8 cellular contexts compared by ENCODE assay signal in genomic region chr3:156605686-156606605, GRCh38. TPM values are rescaled to one million over a fixed set of nuclear protein-coding genes. Genes with fewer than 3 reads are reported as not detected.
A peak's percentile ranks its signal among the peaks of the same experiment; 100 is the strongest.
DNase-seq lines count a peak whose midpoint lies in the region; ATAC-seq, FAIRE-seq and TF ChIP-seq lines count a peak whose summit lies in the region.

No MANE protein-coding gene starts in this region.

- 67% methylated on average over 37 of the region's 37 CpGs for WGBS in A549 (ENCODE audit: missing lambda C conversion rate)
- WGBS in smooth muscle cell (ENCODE audit: low lambda C conversion rate) = 6% methylated on average over 37 of the region's 37 CpGs

- H3K4me3 ChIP-seq in A549 (peak overlapping the region; percentile 16), keratinocyte (ENCODE audit: control insufficient read depth in 2 of 3, extremely low read depth in 1 of 3, insufficient read depth in 2 of 3, low read depth in 1 of 3, low read length in 3 of 3) (peak overlapping the region in 1 of 3 experiments; percentile 41), smooth muscle cell (peak overlapping the region; percentile 49), MM.1S (ENCODE audit: low read length) (no peak overlapping the region)

- H3K4me2 ChIP-seq in A549 (peak overlapping the region; percentile 63), keratinocyte (ENCODE audit: control insufficient read depth, extremely low read depth, insufficient read depth, low read depth, low read length) (peak overlapping the region; percentile 72), smooth muscle cell (peak overlapping the region; percentile 89), MM.1S (ENCODE audit: low read depth, low read length) (no peak overlapping the region)

- no peaks in the 10 kb centered on the region for H3K36me3 ChIP-seq in keratinocyte (ENCODE audit: control insufficient read depth in 2 of 2, extremely low read depth in 1 of 2, insufficient read depth in 2 of 2, low read length in 2 of 2)
- no peaks in the 10 kb centered on the region for H3K36me3 ChIP-seq in smooth muscle cell (ENCODE audit: low read depth)
- no peaks in the 10 kb centered on the region for H3K36me3 ChIP-seq in MM.1S (replicated peaks; ENCODE audit: insufficient read depth, low read length)

- H3K27ac ChIP-seq in A549 (peak overlapping the region; percentile 8 to 56; a peak in 4 of 6 replicates), caudate nucleus (ENCODE audit: low read depth, low read length) (peak overlapping the region; percentile 76), keratinocyte (ENCODE audit: control insufficient read depth, insufficient read depth, low read length) (no peak overlapping the region), smooth muscle cell (ENCODE audit: low read depth) (peak overlapping the region; percentile 96), MM.1S (ENCODE audit: low read length) (no peak overlapping the region)

- peaks cover 5% of the 10 kb centered on the region for H3F3A ChIP-seq in smooth muscle cell (ENCODE audit: low read depth)
- no peaks in the 10 kb centered on the region for H3F3A ChIP-seq in MM.1S (ENCODE audit: insufficient read depth, low read length)

- H3K79me2 ChIP-seq in keratinocyte (ENCODE audit: control insufficient read depth, insufficient read depth, low read length) = no peaks in the 10 kb centered on the region
- no peaks in the 10 kb centered on the region for H3K79me2 ChIP-seq in smooth muscle cell (ENCODE audit: low read depth)
- H3K79me2 ChIP-seq in MM.1S (ENCODE audit: low read length) = no peaks in the 10 kb centered on the region

- no peak for TF ChIP-seq RAD21 in A549 (conservative IDR thresholded peaks at IDR 0.05 in 1 of 2, IDR thresholded peaks at IDR 0.05 in 1 of 2)

- no peaks in the 10 kb centered on the region for H3K9me3 ChIP-seq in A549
- H3K9me3 ChIP-seq in keratinocyte (ENCODE audit: control insufficient read depth, low read depth, low read length) = no peaks in the 10 kb centered on the region
- H3K9me3 ChIP-seq in smooth muscle cell (replicated peaks; ENCODE audit: low read depth) = no peaks in the 10 kb centered on the region
- no peaks in the 10 kb centered on the region for H3K9me3 ChIP-seq in MM.1S (replicated peaks; ENCODE audit: insufficient read depth, low read length)

- CTCF ChIA-PET in A549 (lab: Yijun Ruan, JAX) = no interaction called here

- H3K9ac ChIP-seq in keratinocyte (ENCODE audit: control insufficient read depth, extremely low read depth, insufficient read depth, low read length) = peak overlapping the region; percentile 5
- H3K9ac ChIP-seq in smooth muscle cell (ENCODE audit: low read depth) = peak overlapping the region; percentile 71
- H3K9ac ChIP-seq in MM.1S (ENCODE audit: low read length) = no peak overlapping the region

- H3K9me1 ChIP-seq in keratinocyte (ENCODE audit: control insufficient read depth, extremely low read depth, insufficient read depth, low read length) = no peaks in the 10 kb centered on the region

- dilution Hi-C loops in keratinocyte (cut with MboI; ENCODE audit: extremely low pct_ligation_motif_present, low sequenced_read_pairs) = no loop called here

- no peaks in the 10 kb centered on the region for H3K27me3 ChIP-seq in keratinocyte (ENCODE audit: control insufficient read depth, extremely low read depth, insufficient read depth, low read length)
- no peaks in the 10 kb centered on the region for H3K27me3 ChIP-seq in smooth muscle cell (ENCODE audit: low read depth)
- H3K27me3 ChIP-seq in MM.1S (replicated peaks; ENCODE audit: insufficient read depth, low read length) = no peaks in the 10 kb centered on the region

- no peak for TF ChIP-seq EP300 in A549 (IDR thresholded peaks at IDR 0.05)

- POLR2A ChIA-PET in A549 (lab: Yijun Ruan, JAX) = no interaction called here

- no peaks in the 10 kb centered on the region for H3K9me2 ChIP-seq in MM.1S (replicated peaks; ENCODE audit: insufficient read depth, low read length)

- H2AFZ ChIP-seq in keratinocyte (ENCODE audit: control insufficient read depth, low read length) (peak overlapping the region; percentile 83), smooth muscle cell (ENCODE audit: low read depth) (peak overlapping the region; percentile 85), MM.1S (ENCODE audit: low read length) (no peak overlapping the region)

- ATAC-seq in A549 (peak; percentile 72 to 85), GM19025 (IDR thresholded peaks at IDR 0.05; ENCODE audit: low read depth, unreplicated experiment) (peak; percentile 34), GM18519 (IDR thresholded peaks at IDR 0.05; ENCODE audit: low FRiP score, unreplicated experiment) (no peak)

- FAIRE-seq in A549 (lab: Jason Lieb, UNC) (no peak), keratinocyte (lab: Jason Lieb, UNC) (peak; percentile 29)

- no peak for TF ChIP-seq POLR2A in A549 (IDR thresholded peaks at IDR 0.05; ENCODE audit: low read length)

- no peaks in the 10 kb centered on the region for H4K20me1 ChIP-seq in keratinocyte (ENCODE audit: control insufficient read depth, extremely low read depth, insufficient read depth, low read length)
- H4K20me1 ChIP-seq in smooth muscle cell (ENCODE audit: low read depth) = no peaks in the 10 kb centered on the region
- no peaks in the 10 kb centered on the region for H4K20me1 ChIP-seq in MM.1S (ENCODE audit: insufficient read depth, low read length)

- DNase-seq in A549 (ENCODE audit: low read depth in 1 of 2, low spot score in 1 of 2) (no peak), NCI-H2081 treated with DMSO at 0.1 percent for 48 hours (lab: John Stamatoyannopoulos, UW) (peak; percentile 13), caudate nucleus (lab: John Stamatoyannopoulos, UW) (peak in 18 of 61 donors; percentile 8 to 59 (median 24)), keratinocyte (ENCODE audit: low read depth, low spot score) (no peak), smooth muscle cell (lab: John Stamatoyannopoulos, UW; ENCODE audit: unreplicated experiment) (peak; percentile 10), MM.1S (no peak)

- TF ChIP-seq CTCF in A549 (IDR thresholded peaks at IDR 0.05) (no peak), keratinocyte (optimal IDR thresholded peaks at IDR 0.05 in 1 of 3, IDR thresholded peaks at IDR 0.05 in 1 of 3, conservative IDR thresholded peaks at IDR 0.05 in 1 of 3; ENCODE audit: extremely low read depth in 1 of 3, insufficient read depth in 2 of 3, low read length in 3 of 3) (no peak), smooth muscle cell (IDR thresholded peaks at IDR 0.05; ENCODE audit: borderline replicate concordance, insufficient read depth, poor library complexity, severe bottlenecking) (no peak), MM.1S (IDR thresholded peaks at IDR 0.05; ENCODE audit: low read length) (no peak)

- H3K4me1 ChIP-seq in A549 = no peaks in the 10 kb centered on the region
- H3K4me1 ChIP-seq in keratinocyte (ENCODE audit: control insufficient read depth, extremely low read depth, insufficient read depth, low read length) = peaks cover 10% of the 10 kb centered on the region
- H3K4me1 ChIP-seq in smooth muscle cell (ENCODE audit: low read depth) = peaks cover 19% of the 10 kb centered on the region
- H3K4me1 ChIP-seq in MM.1S (ENCODE audit: low read length) = peaks cover 7% of the 10 kb centered on the region

TF ChIP-seq in A549, 52 proteins besides CTCF, POLR2A, EP300 and RAD21:
- TF ChIP-seq NFE2L2 (conservative IDR thresholded peaks at IDR 0.05; ENCODE audit: low read length) (no peak), MAFK (IDR thresholded peaks at IDR 0.05; ENCODE audit: partially characterized antibody) (peak; percentile 16)

RNA-seq across cellular contexts. Expression of gene SSR3, which starts 51.0 kb away (rescaled TPM):
- 187 and 242 TPM in 2 replicates for polyA plus RNA-seq in A549 (2011; rRNA removed)
- 74.2 and 85.7 TPM in 2 replicates for polyA plus RNA-seq in A549 (2012; cell fraction: cytosol; rRNA removed)
- polyA plus RNA-seq in A549 (2012; cell fraction: nucleus; rRNA removed) = 22.4 and 26.7 TPM in 2 replicates
- 154 to 166 TPM (median 156 TPM) in 3 replicates for polyA plus RNA-seq in A549 (2017; fragmentation: RNase III; extraction: RNeasy Plus Mini Kit Qiagen cat#74134 plus additional on column Dnase treatment)
- polyA minus RNA-seq in A549 (2011; rRNA and poly(A)+ RNA removed) = 207 and 305 TPM in 2 replicates
- 313 to 474 TPM (median 378 TPM) in 3 replicates for polyA plus RNA-seq in keratinocyte
- 81.7 TPM for polyA plus RNA-seq in keratinocyte (2011; ENCODE audit: low read depth)
- polyA plus RNA-seq in keratinocyte (2011; cell fraction: cytosol; rRNA removed) = 239 and 470 TPM in 2 replicates
- 210 and 227 TPM in 2 replicates for polyA plus RNA-seq in keratinocyte (2011; cell fraction: nucleus; rRNA removed)
- 224 and 463 TPM in 2 replicates for polyA plus RNA-seq in keratinocyte (2012; ENCODE audit: low replicate concordance)
- polyA minus RNA-seq in keratinocyte = 476 to 695 TPM (median 646 TPM) in 3 replicates
- 251 TPM for polyA minus RNA-seq in keratinocyte (2011; cell fraction: cytosol; rRNA and poly(A)+ RNA removed)
- 124 and 202 TPM in 2 replicates for polyA minus RNA-seq in keratinocyte (2011; cell fraction: nucleus; rRNA and poly(A)+ RNA removed)
- 325 and 386 TPM in 2 replicates for total RNA-seq in smooth muscle cell
- 337 and 370 TPM in 2 replicates for polyA plus RNA-seq in smooth muscle cell

Comparison
In these comparisons a context has a peak if more than half of its experiments do, and no peak if none do; other contexts are left out.
1. DNase-seq: peak in NCI-H2081 treated with DMSO at 0.1 percent for 48 hours (single experiment) and smooth muscle cell (single experiment); none in A549 (0 of 2), keratinocyte (single experiment) and MM.1S (single experiment).
2. H3K27ac ChIP-seq: peak in A549 (2 of 2), caudate nucleus (single experiment) and smooth muscle cell (single experiment); none in keratinocyte (single experiment) and MM.1S (single experiment).